Comparison of ENCODE assay signal across 2 cellular contexts in the genomic region with DNA sequence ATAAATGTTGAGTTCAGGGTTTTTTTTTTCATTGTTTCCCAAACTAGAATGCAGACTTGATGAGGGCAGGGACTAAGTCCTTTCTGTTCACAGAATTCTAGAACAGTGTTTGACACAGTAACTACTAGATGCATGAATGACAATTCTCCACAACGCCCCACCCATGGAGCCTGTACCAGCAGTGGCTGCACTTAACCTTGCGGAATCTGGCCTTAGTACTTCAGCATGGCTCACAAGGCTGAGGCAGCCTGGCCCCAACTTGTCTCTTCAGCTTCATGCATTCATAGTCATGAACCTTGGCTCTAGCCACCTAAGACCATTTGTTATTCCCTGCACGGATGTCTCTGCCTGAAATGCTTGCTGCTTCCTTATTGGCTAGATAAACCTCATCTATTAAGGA.
TF ChIP-seq lines count a peak whose summit lies in the region.

No MANE protein-coding gene starts in this region.

TF ChIP-seq in HepG2, 621 proteins besides CTCF, POLR2A, EP300 and RAD21:
- no peak for TF ChIP-seq MXD4 (CRISPR knock-in tag; IDR thresholded peaks at IDR 0.05)
- TF ChIP-seq POGZ (CRISPR knock-in tag; IDR thresholded peaks at IDR 0.05), result no peak
- no peak for TF ChIP-seq MYC (CRISPR knock-in tag; IDR thresholded peaks at IDR 0.05; ENCODE audit: borderline replicate concordance)
- TF ChIP-seq ZNF253 (CRISPR knock-in tag; IDR thresholded peaks at IDR 0.05; ENCODE audit: borderline replicate concordance), result no peak
- TF ChIP-seq, protein P1, sequence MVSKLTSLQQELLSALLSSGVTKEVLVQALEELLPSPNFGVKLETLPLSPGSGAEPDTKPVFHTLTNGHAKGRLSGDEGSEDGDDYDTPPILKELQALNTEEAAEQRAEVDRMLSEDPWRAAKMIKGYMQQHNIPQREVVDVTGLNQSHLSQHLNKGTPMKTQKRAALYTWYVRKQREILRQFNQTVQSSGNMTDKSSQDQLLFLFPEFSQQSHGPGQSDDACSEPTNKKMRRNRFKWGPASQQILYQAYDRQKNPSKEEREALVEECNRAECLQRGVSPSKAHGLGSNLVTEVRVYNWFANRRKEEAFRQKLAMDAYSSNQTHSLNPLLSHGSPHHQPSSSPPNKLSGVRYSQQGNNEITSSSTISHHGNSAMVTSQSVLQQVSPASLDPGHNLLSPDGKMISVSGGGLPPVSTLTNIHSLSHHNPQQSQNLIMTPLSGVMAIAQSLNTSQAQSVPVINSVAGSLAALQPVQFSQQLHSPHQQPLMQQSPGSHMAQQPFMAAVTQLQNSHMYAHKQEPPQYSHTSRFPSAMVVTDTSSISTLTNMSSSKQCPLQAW (CRISPR knock-in tag; IDR thresholded peaks at IDR 0.05), result no peak
- TF ChIP-seq ZNF225 (CRISPR knock-in tag; IDR thresholded peaks at IDR 0.05), result no peak
- TF ChIP-seq MIER2 (CRISPR knock-in tag; IDR thresholded peaks at IDR 0.05), result no peak
- no peak for TF ChIP-seq MIER3 (CRISPR knock-in tag; IDR thresholded peaks at IDR 0.05; ENCODE audit: borderline replicate concordance)
TF ChIP-seq in HepG2: peak in this region for 0.

TF ChIP-seq in GM12878, 131 proteins besides CTCF, POLR2A, EP300 and RAD21:
- TF ChIP-seq BRCA1 (IDR thresholded peaks at IDR 0.05; ENCODE audit: low read depth, low read length), result no peak
- 0 out of 2 replicates have a peak, but pooled peaks have one; percentile 40 for TF ChIP-seq POLR2AphosphoS2 (IDR thresholded peaks at IDR 0.05; ENCODE audit: low read depth, low read length)
- no peak for TF ChIP-seq ATF7 (IDR thresholded peaks at IDR 0.05; ENCODE audit: low read depth)
- TF ChIP-seq IKZF1 (conservative IDR thresholded peaks at IDR 0.05), result no peak
